15 cellular contexts compared by ENCODE assay signal in genomic region chr5:13354611-13355010, GRCh38.
"Had no signal": no experiment of that assay in that cellular context is flagged by ENCODE, and none has a peak within 500 bp of the region (broad histone marks: within the 10 kb centered on the region; RNA-seq: fewer than 3 reads in every experiment).

No MANE protein-coding gene starts in this region.

- ATAC-seq: sciatic nerve; stimulated activated naive B cell treated with anti-CD40 and anti-IgM and Interleukin-4, amounts not matched to agents 10 μg/mL and 1 μg/mL and 100 μg/mL, for 72 hours had no signal

- H3K9me3 ChIP-seq: adrenal gland, prostate gland, suprapubic skin had no signal

- H3K4me1 ChIP-seq: prostate gland, spleen, suprapubic skin had no signal

- H3K4me3 ChIP-seq: adrenal gland, prostate gland, spleen, suprapubic skin had no signal

- DNase-seq: activated CD4-positive, alpha-beta T cell treated with anti-CD3 and anti-CD28 coated beads, Interleukin-2, amount 50 U/mL, for 1 hour; activated naive CD4-positive, alpha-beta T cell treated with anti-CD3 and anti-CD28 coated beads, Interleukin-2, amount 50 U/mL, for 16 hours; activated T-cell treated with anti-CD3 and anti-CD28 coated beads for 4 hours; adrenal gland; brain microvascular endothelial cell; endodermal cell; foreskin fibroblast; head of caudate nucleus; mesenchymal stem cell; spleen; stimulated activated CD4-positive, alpha-beta T cell treated with anti-CD3 and anti-CD28 coated beads, Interleukin-1b, Interleukin-23, amount 100 ng/mL, for 48 hours; stimulated activated naive B cell treated with anti-CD40 and anti-IgM and Interleukin-4, amounts not matched to agents 10 μg/mL and 1 μg/mL and 100 μg/mL, for 72 hours had no signal

- H3K36me3 ChIP-seq: adrenal gland, brain microvascular endothelial cell, prostate gland, spleen, suprapubic skin had no signal

- H3K27me3 ChIP-seq: adrenal gland, brain microvascular endothelial cell, spleen, suprapubic skin had no signal

- H3K27ac ChIP-seq: adrenal gland, brain microvascular endothelial cell, prostate gland, spleen, suprapubic skin had no signal
